28 cellular contexts compared by ENCODE assay signal in the genomic region with DNA sequence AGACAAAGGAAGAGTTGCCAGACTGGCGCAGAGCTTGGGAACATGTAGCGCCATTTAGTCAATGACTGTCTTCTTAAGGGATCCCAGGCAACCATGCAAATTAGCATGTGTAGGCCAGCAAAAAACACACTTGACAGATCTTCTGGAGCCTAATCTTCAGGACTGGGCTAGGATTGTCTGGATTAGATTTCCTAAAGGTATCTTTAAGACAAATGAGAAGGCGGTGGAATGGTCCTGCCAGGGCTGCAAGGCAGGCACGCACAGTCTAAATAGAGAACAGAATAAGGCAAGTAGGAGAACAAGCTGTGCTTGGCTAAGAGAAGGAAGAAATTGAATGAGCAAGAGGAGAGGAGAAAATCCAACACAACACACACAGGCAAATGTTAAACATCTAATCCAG.
"Had no signal": no experiment of that assay in that cellular context is flagged by ENCODE, and none has a peak within 500 bp of the region (broad histone marks: within the 10 kb centered on the region; RNA-seq: fewer than 3 reads in every experiment).

No MANE protein-coding gene starts in this region.

- H3K4me3 ChIP-seq: ascending aorta, breast epithelium, cardiac muscle cell, colonic mucosa, esophagus muscularis mucosa, gastrocnemius medialis, heart left ventricle had no signal

- H3K4me1 ChIP-seq: ascending aorta, breast epithelium, colonic mucosa, esophagus muscularis mucosa, foreskin keratinocyte, gastrocnemius medialis, heart left ventricle had no signal

- H3K27ac ChIP-seq: ascending aorta, breast epithelium, cardiac muscle cell, colonic mucosa, esophagus muscularis mucosa, foreskin keratinocyte, gastrocnemius medialis, heart left ventricle had no signal

- DNase-seq: activated CD4-positive, alpha-beta memory T cell treated with anti-CD3 and anti-CD28 coated beads, Interleukin-2, amount 10 ng/mL, durations not matched to agents 7 days and 5 days; activated CD4-positive, alpha-beta T cell treated with anti-CD3 and anti-CD28 coated beads for 1 hour; activated CD4-positive, alpha-beta T cell treated with anti-CD3 and anti-CD28 coated beads for 4 hours; activated CD4-positive, alpha-beta T cell treated with anti-CD3 and anti-CD28 coated beads, Interleukin-2, amount 10 ng/mL, durations not matched to agents 7 days and 5 days; activated CD4-positive, alpha-beta T cell treated with anti-CD3 and anti-CD28 coated beads, Interleukin-2, amount 50 U/mL, for 4 hours; activated CD8-positive, alpha-beta memory T cell treated with anti-CD3 and anti-CD28 coated beads, Interleukin-2, amount 50 U/mL, for 48 hours; activated effector memory CD4-positive, alpha-beta T cell treated with Interleukin-2 at 50 U/mL for 16 hours; activated gamma-delta T cell treated with Interleukin-2 at 50 U/mL for 16 hours; activated naive CD4-positive, alpha-beta T cell treated with anti-CD3 and anti-CD28 coated beads, Interleukin-2, amount 50 U/mL, for 16 hours; activated naive CD4-positive, alpha-beta T cell treated with Interleukin-2 at 50 U/mL for 16 hours; activated T-cell treated with anti-CD3 and anti-CD28 coated beads for 4 hours; activated T-cell treated with anti-CD3 and anti-CD28 coated beads, Interleukin-2, amount 50 U/mL, for 4 hours; central memory CD4-positive, alpha-beta T cell; cerebellar nuclear complex; colonic mucosa; effector memory CD8-positive, alpha-beta T cell; erythroblast; foreskin keratinocyte; gastrocnemius medialis; glutamatergic neuron; heart left ventricle; T-helper 2 cell had no signal

- H3K27me3 ChIP-seq: ascending aorta, breast epithelium, cardiac muscle cell, colonic mucosa, esophagus muscularis mucosa, foreskin keratinocyte, gastrocnemius medialis, heart left ventricle had no signal

- H3K36me3 ChIP-seq: ascending aorta, breast epithelium, cardiac muscle cell, colonic mucosa, esophagus muscularis mucosa, gastrocnemius medialis, heart left ventricle had no signal

- ATAC-seq: activated T-cell treated with anti-CD3 and anti-CD28 coated beads, Interleukin-2, amount 50 U/mL, for 4 hours; activated T-helper 17 cell treated with anti-CD3 and anti-CD28 coated beads, Interleukin-2, amount 50 U/mL, for 72 hours; effector memory CD8-positive, alpha-beta T cell; foreskin keratinocyte; gastrocnemius medialis; heart left ventricle; WTC11 had no signal

- H3K9me3 ChIP-seq: ascending aorta, breast epithelium, colonic mucosa, esophagus muscularis mucosa, gastrocnemius medialis, heart left ventricle had no signal
